Comparison of ENCODE assay signal across 8 cellular contexts in genomic region chr11:3797329-3798090, GRCh38. TPM values are rescaled to one million over a fixed set of nuclear protein-coding genes. Genes with fewer than 3 reads are reported as not detected.
DNase-seq lines count a peak whose midpoint lies in the region; ATAC-seq and TF ChIP-seq lines count a peak whose summit lies in the region.

TSS of gene NUP98 (minus strand) at chr11:3797554. CDS start at chr11:3782117, 15,437 bp downstream.

- H3K4me3 Mint-ChIP-seq in CD14-positive monocyte: peak within 1 kb of the TSS; percentile 89 to 96

- intact Hi-C loops in CD14-positive monocyte (cut with micrococcal nuclease): loop anchor here (1.0 to 5.0 kb wide), 2 partner anchors 40 to 42 kb away; no protein-coding TSS in a partner anchor
- intact Hi-C loops in left lung (cut with DNase I): no loop called here

- peaks cover 25% of the 10 kb centered on the region for H3K4me1 Mint-ChIP-seq in CD14-positive monocyte

- peak within 1 kb of the TSS; percentile 94 for H3K27ac ChIP-seq in left lung

- no peaks in the 10 kb centered on the region for H3K9me3 ChIP-seq in left lung

- H3K36me3 Mint-ChIP-seq in CD14-positive monocyte: peaks cover 10 to 20% of the 10 kb centered on the region in 2 donors

- H3K27ac Mint-ChIP-seq in CD14-positive monocyte: peak within 1 kb of the TSS; percentile 95 to 99 (median 99)

- H3K36me3 ChIP-seq in left lung: peaks cover 0 to 19% of the 10 kb centered on the region in 2 donors

- peaks cover 0 to 1% (median 0%) of the 10 kb centered on the region in 3 donors for H3K27me3 Mint-ChIP-seq in CD14-positive monocyte (ENCODE audit: low read depth in 3 of 3)

- ATAC-seq in GM19397 (IDR thresholded peaks at IDR 0.05; ENCODE audit: unreplicated experiment) (peak; percentile 92), HG03571 (IDR thresholded peaks at IDR 0.05; ENCODE audit: unreplicated experiment) (peak; percentile 92), left lung (peak; percentile 96)

- DNase-seq in CD14-positive monocyte (ENCODE audit: low spot score) (peak; percentile 100), NCI-H82 (lab: John Stamatoyannopoulos, UW) (peak; percentile 99), dermis blood vessel endothelial cell (peak; percentile 100), left lung (peak; percentile 99 to 100)
- DNase-seq in activated CD4-positive, alpha-beta T cell treated with anti-CD3 and anti-CD28 coated beads, Interleukin-2, amount 50 U/mL, for 48 hours: peak; percentile 99 to 100
- peak; percentile 99 for DNase-seq in stimulated activated CD4-positive, alpha-beta T cell treated with anti-CD3 and anti-CD28 coated beads, Interleukin-2, amount 100 ng/mL, for 48 hours

- TF ChIP-seq CTCF in CD14-positive monocyte (IDR thresholded peaks at IDR 0.05) (no peak), left lung (IDR thresholded peaks at IDR 0.05) (peak in 1 of 2 donors; percentile 27)

- peak within 1 kb of the TSS; percentile 76 to 78 for H3K4me3 ChIP-seq in left lung

- no peaks in the 10 kb centered on the region for H3K27me3 ChIP-seq in left lung

- no peaks in the 10 kb centered on the region for H3K9me3 Mint-ChIP-seq in CD14-positive monocyte

- H3K4me1 ChIP-seq in left lung: peaks cover 16 to 42% of the 10 kb centered on the region in 2 donors

RNA-seq across cellular contexts. Expression of gene NUP98, which starts in this region (rescaled TPM):
- 10 to 100 TPM; 19.6 to 28.5 TPM for polyA plus RNA-seq in CD14-positive monocyte
- total RNA-seq in dermis blood vessel endothelial cell (110 and 151 TPM in 2 replicates), left lung (10 to 100 TPM; 59.9 to 66.8 TPM)

Comparison
In these comparisons a context has a peak if more than half of its experiments do, and no peak if none do; other contexts are left out.
1. Peak in every context shown above with its lines: DNase-seq, ATAC-seq, H3K4me3 ChIP-seq and H3K27ac ChIP-seq.
2. intact Hi-C loops: an anchor here in CD14-positive monocyte (1.0 to 5.0 kb wide); none called in left lung.